Comparison of ENCODE assay signal across 8 cellular contexts in genomic region chr5:57338068-57338848, GRCh38.
DNase-seq lines count a peak whose midpoint lies in the region; ATAC-seq and TF ChIP-seq lines count a peak whose summit lies in the region.

No MANE protein-coding gene starts in this region.

- in situ Hi-C loops in SK-MEL-5 (cut with HindIII; ENCODE audit: low pct_unique_long_range_greater_than_20kb, low sequenced_read_pairs), result no loop called here

- DNase-seq in activated T-cell treated with anti-CD3 and anti-CD28 coated beads for 24 hours (ENCODE audit: low read depth) (peak; percentile 5), SK-MEL-5 (ENCODE audit: low read depth, low spot score) (peak; percentile 87), iris pigment epithelial cell (ENCODE audit: low read depth) (peak; percentile 58), dorsolateral prefrontal cortex (no peak), omental fat pad (ENCODE audit: low spot score) (no peak)
- no peak for DNase-seq in activated T-cell treated with anti-CD3 and anti-CD28 coated beads, Interleukin-2, amount 50 U/mL, for 1 hour

- TF ChIP-seq CTCF in dorsolateral prefrontal cortex (IDR thresholded peaks at IDR 0.05 in 54 of 56, conservative IDR thresholded peaks at IDR 0.05 in 2 of 56; ENCODE audit: low read depth in 1 of 56, partially characterized antibody in 56 of 56) (peak in 20 of 56 donors; percentile 9 to 38 (median 20)), omental fat pad (IDR thresholded peaks at IDR 0.05) (no peak)

- H3K27me3 ChIP-seq in dorsolateral prefrontal cortex, result no peaks in the 10 kb centered on the region

- intact Hi-C loops in dorsolateral prefrontal cortex (cut with DNase I), result no loop called here

- ATAC-seq in HG02623 (IDR thresholded peaks at IDR 0.05; ENCODE audit: unreplicated experiment) (peak; percentile 68), GM21360 (IDR thresholded peaks at IDR 0.05; ENCODE audit: unreplicated experiment) (no peak), omental fat pad (ENCODE audit: low FRiP score) (no peak)

- no peak overlapping the region for H3K27ac ChIP-seq in dorsolateral prefrontal cortex

- no peak overlapping the region for H3K4me3 ChIP-seq in dorsolateral prefrontal cortex

Comparison
In these comparisons a context has a peak if more than half of its experiments do, and no peak if none do; other contexts are left out.
1. DNase-seq: peak in activated T-cell treated with anti-CD3 and anti-CD28 coated beads for 24 hours (single experiment), SK-MEL-5 (single experiment) and iris pigment epithelial cell (single experiment); none in activated T-cell treated with anti-CD3 and anti-CD28 coated beads, Interleukin-2, amount 50 U/mL, for 1 hour (single experiment), dorsolateral prefrontal cortex (0 of 10) and omental fat pad (single experiment).